ENCODE assay signal across 8 cellular contexts in genomic region chrX:130269391-130269790, GRCh38. TPM values are rescaled to one million over a fixed set of nuclear protein-coding genes. Genes with fewer than 3 reads are reported as not detected.
DNase-seq lines count a peak whose midpoint lies in the region; ATAC-seq, FAIRE-seq and TF ChIP-seq lines count a peak whose summit lies in the region.
"Not testable (repeated sequence)": the region's sequence is repeated elsewhere in the genome, so short reads cannot be mapped to it uniquely, and the experiment has no call there.

No MANE protein-coding gene starts in this region.

- not testable (repeated sequence) for H3K4me2 ChIP-seq in Loucy (ENCODE audit: low read depth, low read length, poor library complexity, severe bottlenecking); H1 (ENCODE audit: insufficient read depth in 1 of 2, low read depth in 2 of 2, low read length in 2 of 2); keratinocyte (ENCODE audit: control insufficient read depth, extremely low read depth, insufficient read depth, low read depth, low read length)
- H3K4me2 ChIP-seq in PC-9: peak overlapping the region; percentile 100; the same call in 1 of the 2 replicates

- H3K4me1 Mint-ChIP-seq in CD4-positive, alpha-beta T cell (ENCODE audit: low read depth): peaks cover 19% of the 10 kb centered on the region
- peaks cover 19% of the 10 kb centered on the region for H3K4me1 Mint-ChIP-seq in activated T-helper 1 cell treated with anti-CD3 and anti-CD28 coated beads, Interleukin-12 subunit alpha, Interleukin-12 subunit beta, Interleukin-2, Interleukin-4 antibody, amounts not matched to agents 30 ng/mL and 10 ng/mL and 1 ng/mL, durations not matched to agents 14 hours and 24 hours and 36 hours (ENCODE audit: low read depth)
- H3K4me1 Mint-ChIP-seq in natural killer cell: peaks cover 3 to 10% of the 10 kb centered on the region in 2 donors

- POLR2A ChIA-PET in CD4-positive, alpha-beta T cell (lab: Charles Lee): not testable (repeated sequence)
- POLR2A ChIA-PET in PC-9 (lab: Charles Lee; ENCODE audit: unreplicated experiment) (interaction anchor here (0.6 kb wide), 1 partner anchor 392 kb away, joined by 7 read pairs; no protein-coding TSS in a partner anchor), H1 (lab: Charles Lee; ENCODE audit: partially characterized antibody) (interaction anchor here (0.6 to 1.5 kb wide), 2 partner anchors 65 to 153 kb away, joined by 3 to 4 read pairs; no protein-coding TSS in a partner anchor)

- CTCF ChIA-PET in CD4-positive, alpha-beta T cell (lab: Charles Lee); PC-9 (lab: Charles Lee); H1 (lab: Charles Lee; ENCODE audit: partially characterized antibody): not testable (repeated sequence)

- not testable (repeated sequence) for H3K56ac ChIP-seq in H1 (replicated peaks; ENCODE audit: insufficient read length, low read depth, low read length)

- not testable (repeated sequence) for H3K4me3 ChIP-seq in Loucy (ENCODE audit: low read length, poor library complexity, severe bottlenecking); H1 (ENCODE audit: extremely low read depth in 1 of 4, insufficient read depth in 2 of 4, low read depth in 3 of 4, low read length in 4 of 4); keratinocyte (ENCODE audit: control insufficient read depth in 2 of 3, extremely low read depth in 1 of 3, insufficient read depth in 2 of 3, low read depth in 1 of 3, low read length in 3 of 3); testis
- peak overlapping the region; percentile 87; the same call in 1 of the 2 replicates for H3K4me3 ChIP-seq in PC-9

- H3K14ac ChIP-seq in H1 (ENCODE audit: insufficient read length): not testable (repeated sequence)

- H2BK120ac ChIP-seq in H1 (replicated peaks; ENCODE audit: low read depth, low read length): not testable (repeated sequence)

- peak; percentile 62 for FAIRE-seq in H1 (lab: Jason Lieb, UNC)
- FAIRE-seq in keratinocyte (lab: Jason Lieb, UNC): peak; percentile 55

- peaks cover 18% of the 10 kb centered on the region for H4K20me1 ChIP-seq in Loucy (ENCODE audit: insufficient read depth, low read length, poor library complexity, severe bottlenecking)
- H4K20me1 ChIP-seq in PC-9 (ENCODE audit: insufficient read depth); H1 (replicated peaks in 1 of 2; ENCODE audit: control insufficient read depth in 1 of 2, insufficient read depth in 2 of 2, low read length in 2 of 2); keratinocyte (ENCODE audit: control insufficient read depth, extremely low read depth, insufficient read depth, low read length): not testable (repeated sequence)

- TF ChIP-seq RAD21 in H1 (IDR thresholded peaks at IDR 0.05 in 1 of 2, conservative IDR thresholded peaks at IDR 0.05 in 1 of 2; ENCODE audit: low read depth in 2 of 2, low read length in 2 of 2): not testable (repeated sequence)

- not testable (repeated sequence) for TF ChIP-seq EP300 in H1 (IDR thresholded peaks at IDR 0.05; ENCODE audit: borderline replicate concordance in 1 of 2, low read depth in 2 of 2, low read length in 2 of 2)

- peaks cover 29% of the 10 kb centered on the region for H3K79me2 ChIP-seq in Loucy (ENCODE audit: insufficient read depth, low read length)
- peaks cover 35% of the 10 kb centered on the region for H3K79me2 ChIP-seq in PC-9 (ENCODE audit: low read depth)
- peaks cover 0 to 37% of the 10 kb centered on the region in 2 experiments; a peak in 3 of 4 replicates for H3K79me2 ChIP-seq in H1 (ENCODE audit: control insufficient read depth in 1 of 2, insufficient read depth in 2 of 2, low read length in 2 of 2)
- peaks cover 11% of the 10 kb centered on the region for H3K79me2 ChIP-seq in keratinocyte (ENCODE audit: control insufficient read depth, insufficient read depth, low read length)

- H3K4me1 ChIP-seq in Loucy (ENCODE audit: insufficient read depth, low read length, poor library complexity, severe bottlenecking) (peaks cover 21% of the 10 kb centered on the region), PC-9 (replicated peaks; ENCODE audit: insufficient read depth) (peaks cover 34% of the 10 kb centered on the region)
- H3K4me1 ChIP-seq in H1 (replicated peaks in 1 of 4; ENCODE audit: control insufficient read depth in 3 of 4, insufficient read depth in 4 of 4, low read length in 3 of 4); keratinocyte (ENCODE audit: control insufficient read depth, extremely low read depth, insufficient read depth, low read length); testis: not testable (repeated sequence)

- H3K27me3 ChIP-seq in CD4-positive, alpha-beta T cell (ENCODE audit: control insufficient read depth, insufficient read depth, low read length); Loucy (ENCODE audit: insufficient read depth, low read length, poor library complexity, severe bottlenecking); PC-9 (ENCODE audit: insufficient read depth, low read depth); H1 (replicated peaks in 1 of 4; ENCODE audit: control insufficient read depth in 3 of 4, extremely low read depth in 1 of 4, insufficient read depth in 3 of 4, low read length in 3 of 4); keratinocyte (ENCODE audit: control insufficient read depth, extremely low read depth, insufficient read depth, low read length); testis: not testable (repeated sequence)

- not testable (repeated sequence) for H3K36me3 ChIP-seq in Loucy (ENCODE audit: insufficient read depth, low read length); PC-9 (ENCODE audit: low read depth); H1 (ENCODE audit: control insufficient read depth in 2 of 4, insufficient read depth in 4 of 4, low read length in 3 of 4); keratinocyte (ENCODE audit: control insufficient read depth in 2 of 2, extremely low read depth in 1 of 2, insufficient read depth in 2 of 2, low read length in 2 of 2); testis (ENCODE audit: low read depth, missing control alignments)

- not testable (repeated sequence) for H2BK5ac ChIP-seq in H1 (ENCODE audit: low read depth, low read length)

- DNase-seq in CD4-positive, alpha-beta T cell; PC-9; activated T-helper 1 cell treated with anti-CD3 and anti-CD28 coated beads, Interleukin-12 subunit alpha, Interleukin-12 subunit beta, Interleukin-2, Interleukin-4 antibody, amounts not matched to agents 30 ng/mL and 10 ng/mL and 1 ng/mL, durations not matched to agents 14 hours and 24 hours and 36 hours (ENCODE audit: low spot score); H1 (ENCODE audit: low read depth in 1 of 2, low spot score in 2 of 2); keratinocyte (ENCODE audit: low read depth, low spot score); natural killer cell: not testable (repeated sequence)
- DNase-seq in testis: peak; percentile 18

- peak overlapping the region; percentile 84 for H3K27ac Mint-ChIP-seq in CD4-positive, alpha-beta T cell
- H3K27ac Mint-ChIP-seq in activated T-helper 1 cell treated with anti-CD3 and anti-CD28 coated beads, Interleukin-12 subunit alpha, Interleukin-12 subunit beta, Interleukin-2, Interleukin-4 antibody, amounts not matched to agents 30 ng/mL and 10 ng/mL and 1 ng/mL, durations not matched to agents 14 hours and 24 hours and 36 hours; natural killer cell: not testable (repeated sequence)

- WGBS in H1 (ENCODE audit: extremely low coverage in 1 of 2, insufficient coverage in 1 of 2, insufficient read length in 1 of 2, insufficient replicate concordance in 2 of 2, low coverage in 1 of 2, low lambda C conversion rate in 2 of 2, missing lambda C conversion rate in 1 of 2), 2 experiments: 96% methylated on average over 12 of the region's 12 CpGs; no CpG with 5 or more reads in 1 of the 2 experiments
- WGBS in testis, 2 donors: 67 to 70% methylated on average over 12 of the region's 12 CpGs

- intact Hi-C loops in CD4-positive, alpha-beta T cell (cut with DNase I, micrococcal nuclease): loop anchor here (2.0 to 5.0 kb wide), 3 partner anchors 69 to 135 kb away; partner anchors contain the start of genes RAB33A (in 1 of the 2) and SLC25A14 (in 1 of the 2)
- intact Hi-C loops in PC-9 (cut with micrococcal nuclease; ENCODE audit: unreplicated experiment): loop anchor here (5.0 kb wide), 1 partner anchor 133 kb away; the partner anchor contains the start of gene RBMX2
- intact Hi-C loops in activated T-helper 1 cell treated with anti-CD3 and anti-CD28 coated beads, Interleukin-12 subunit alpha, Interleukin-12 subunit beta, Interleukin-2, Interleukin-4 antibody, amounts not matched to agents 30 ng/mL and 10 ng/mL and 1 ng/mL, durations not matched to agents 14 hours and 24 hours and 36 hours (cut with micrococcal nuclease): loop anchor here (2.0 to 5.0 kb wide), 7 partner anchors 37 to 1548 kb away; partner anchors contain the start of genes BCORL1, RBMX2, SASH3 and UTP14A
- intact Hi-C loops in natural killer cell (cut with micrococcal nuclease); testis (cut with DNase I; ENCODE audit: low total_unique reads): not testable (repeated sequence)

- H3F3A ChIP-seq in Loucy (ENCODE audit: low read depth): not testable (repeated sequence)
- peaks cover 14% of the 10 kb centered on the region; the same call in 1 of the 2 replicates for H3F3A ChIP-seq in PC-9 (ENCODE audit: insufficient read depth, low read depth)

- not testable (repeated sequence) for H2BK15ac ChIP-seq in H1 (ENCODE audit: low read length)

- not testable (repeated sequence) for H3K79me1 ChIP-seq in H1 (ENCODE audit: low read depth, low read length)

- H3K4ac ChIP-seq in H1 (replicated peaks; ENCODE audit: insufficient read length, low read depth, low read length): not testable (repeated sequence)

- not testable (repeated sequence) for H3K9me2 ChIP-seq in Loucy (replicated peaks; ENCODE audit: low read depth, low read length); PC-9 (ENCODE audit: insufficient read depth)

- H3K27ac ChIP-seq in CD4-positive, alpha-beta T cell (ENCODE audit: low read depth, low read length); PC-9; H1 (ENCODE audit: low read depth, low read length); keratinocyte (ENCODE audit: control insufficient read depth, insufficient read depth, low read length); testis: not testable (repeated sequence)

- H3K9me3 Mint-ChIP-seq in CD4-positive, alpha-beta T cell; activated T-helper 1 cell treated with anti-CD3 and anti-CD28 coated beads, Interleukin-12 subunit alpha, Interleukin-12 subunit beta, Interleukin-2, Interleukin-4 antibody, amounts not matched to agents 30 ng/mL and 10 ng/mL and 1 ng/mL, durations not matched to agents 14 hours and 24 hours and 36 hours; natural killer cell: not testable (repeated sequence)

- not testable (repeated sequence) for H2BK12ac ChIP-seq in H1 (ENCODE audit: low read depth, low read length)

- not testable (repeated sequence) for BruUV-seq in PC-9 (replicated peaks; lab: Mats Ljungman, UMichigan)

- not testable (repeated sequence) for H3K9ac ChIP-seq in Loucy (ENCODE audit: low read depth, low read length, poor library complexity, severe bottlenecking); H1 (replicated peaks in 1 of 4; ENCODE audit: extremely low read depth in 1 of 4, low read depth in 3 of 4, low read length in 3 of 4); keratinocyte (ENCODE audit: control insufficient read depth, extremely low read depth, insufficient read depth, low read length)

- H4K5ac ChIP-seq in H1 (ENCODE audit: insufficient read length, low read depth, low read length): not testable (repeated sequence)

- not testable (repeated sequence) for H3K27me3 Mint-ChIP-seq in CD4-positive, alpha-beta T cell; activated T-helper 1 cell treated with anti-CD3 and anti-CD28 coated beads, Interleukin-12 subunit alpha, Interleukin-12 subunit beta, Interleukin-2, Interleukin-4 antibody, amounts not matched to agents 30 ng/mL and 10 ng/mL and 1 ng/mL, durations not matched to agents 14 hours and 24 hours and 36 hours (ENCODE audit: insufficient read depth); natural killer cell (ENCODE audit: low read depth in 2 of 2)

- H3K23me2 ChIP-seq in H1 (ENCODE audit: low read depth, low read length): not testable (repeated sequence)

- TF ChIP-seq POLR2A in H1 (IDR thresholded peaks at IDR 0.05; ENCODE audit: control extremely low read depth in 1 of 2, low read depth in 2 of 2, low read length in 2 of 2); testis (IDR thresholded peaks at IDR 0.05): not testable (repeated sequence)

- TF ChIP-seq CTCF in CD4-positive, alpha-beta T cell (IDR thresholded peaks at IDR 0.05); Loucy (conservative IDR thresholded peaks at IDR 0.05; ENCODE audit: low read length); PC-9 (conservative IDR thresholded peaks at IDR 0.05); H1 (IDR thresholded peaks at IDR 0.05; ENCODE audit: control extremely low read depth in 1 of 3, insufficient read depth in 1 of 3, low read depth in 1 of 3, low read length in 3 of 3); keratinocyte (optimal IDR thresholded peaks at IDR 0.05 in 1 of 3, IDR thresholded peaks at IDR 0.05 in 1 of 3, conservative IDR thresholded peaks at IDR 0.05 in 1 of 3; ENCODE audit: extremely low read depth in 1 of 3, insufficient read depth in 2 of 3, low read length in 3 of 3); natural killer cell (IDR thresholded peaks at IDR 0.05); testis (IDR thresholded peaks at IDR 0.05): not testable (repeated sequence)

- H3K9me1 ChIP-seq in keratinocyte (ENCODE audit: control insufficient read depth, extremely low read depth, insufficient read depth, low read length): not testable (repeated sequence)

- H4K91ac ChIP-seq in H1 (replicated peaks; ENCODE audit: insufficient read length, low read length): not testable (repeated sequence)

- H2AFZ ChIP-seq in Loucy (ENCODE audit: low read length): peak overlapping the region; percentile 55; the same call in 1 of the 2 replicates
- peak overlapping the region; percentile 85 for H2AFZ ChIP-seq in PC-9
- H2AFZ ChIP-seq in H1 (ENCODE audit: low read length); keratinocyte (ENCODE audit: control insufficient read depth, low read length): not testable (repeated sequence)

- H3K9me3 ChIP-seq in CD4-positive, alpha-beta T cell (ENCODE audit: control insufficient read depth, low read length); Loucy (ENCODE audit: insufficient read depth, low read depth, low read length); PC-9 (ENCODE audit: insufficient read depth, low read depth); H1 (ENCODE audit: insufficient read depth in 2 of 2, low read depth in 1 of 2, low read length in 1 of 2); keratinocyte (ENCODE audit: control insufficient read depth, low read depth, low read length); testis: not testable (repeated sequence)

- not testable (repeated sequence) for H2AK5ac ChIP-seq in H1 (ENCODE audit: low read depth, low read length)

- H3K4me3 Mint-ChIP-seq in CD4-positive, alpha-beta T cell: not testable (repeated sequence)
- peak overlapping the region; percentile 11 for H3K4me3 Mint-ChIP-seq in activated T-helper 1 cell treated with anti-CD3 and anti-CD28 coated beads, Interleukin-12 subunit alpha, Interleukin-12 subunit beta, Interleukin-2, Interleukin-4 antibody, amounts not matched to agents 30 ng/mL and 10 ng/mL and 1 ng/mL, durations not matched to agents 14 hours and 24 hours and 36 hours
- peak overlapping the region; percentile 88 for H3K4me3 Mint-ChIP-seq in natural killer cell

- not testable (repeated sequence) for H4K8ac ChIP-seq in H1 (ENCODE audit: extremely low read depth, insufficient read depth, low read length)

- H2BK20ac ChIP-seq in H1 (ENCODE audit: low read length): not testable (repeated sequence)

- not testable (repeated sequence) for H3K23ac ChIP-seq in H1 (ENCODE audit: insufficient read length)

- dilution Hi-C loops in keratinocyte (cut with MboI; ENCODE audit: extremely low pct_ligation_motif_present, low sequenced_read_pairs): not testable (repeated sequence)

- H3K36me3 Mint-ChIP-seq in CD4-positive, alpha-beta T cell (ENCODE audit: low read depth); activated T-helper 1 cell treated with anti-CD3 and anti-CD28 coated beads, Interleukin-12 subunit alpha, Interleukin-12 subunit beta, Interleukin-2, Interleukin-4 antibody, amounts not matched to agents 30 ng/mL and 10 ng/mL and 1 ng/mL, durations not matched to agents 14 hours and 24 hours and 36 hours (ENCODE audit: low read depth); natural killer cell: not testable (repeated sequence)

- not testable (repeated sequence) for H3K18ac ChIP-seq in H1 (ENCODE audit: extremely low read depth, low read length)

- ATAC-seq in CD4-positive, alpha-beta T cell (ENCODE audit: poor library complexity); natural killer cell: not testable (repeated sequence)

RNA-seq across cellular contexts. Expression of gene ZNF280C, which starts 0.7 kb away (rescaled TPM):
- 1 to 10 TPM; 3.7 to 4.2 TPM for total RNA-seq in CD4-positive, alpha-beta T cell
- total RNA-seq in PC-9 (2021) (5.8 and 7.8 TPM in 2 replicates), natural killer cell (1 to 10 TPM; 5.5 to 6.0 (median 5.8) TPM), testis (10 to 100 TPM; 24.5 to 34.4 TPM)
- 7.4 and 7.6 TPM in 2 replicates for total RNA-seq in activated T-helper 1 cell treated with anti-CD3 and anti-CD28 coated beads, Interleukin-12 subunit alpha, Interleukin-12 subunit beta, Interleukin-2, Interleukin-4 antibody, amounts not matched to agents 30 ng/mL and 10 ng/mL and 1 ng/mL, durations not matched to agents 14 hours and 24 hours and 36 hours
- total RNA-seq in H1 (2021; fragmentation: NEBNext Ultra II Directional; extraction: Animal tissue kit (Norgen Biotek cat#: 25700)): 13.4 and 14.4 TPM in 2 replicates
- polyA plus RNA-seq in H1 (2011; rRNA removed) (5.6 and 8.4 TPM in 2 replicates), keratinocyte (3.2 to 4.7 TPM (median 3.9 TPM) in 3 replicates), testis (ENCODE audit: insufficient read depth, low read depth, low replicate concordance) (12.5 TPM)
- polyA plus RNA-seq in H1 (2011; cell fraction: cytosol; rRNA removed): 9.7 TPM
- polyA plus RNA-seq in H1 (2011; cell fraction: nucleus; rRNA removed): 6.1 TPM
- 4.0 to 7.6 TPM (median 5.5 TPM) in 4 replicates for polyA plus RNA-seq in H1 (2012, experiment 1 of 2)
- polyA plus RNA-seq in H1 (2012, experiment 2 of 2): 0.64 TPM
- polyA plus RNA-seq in H1 (2013, experiment 1 of 2): 7.3 TPM
- 7.1 TPM for polyA plus RNA-seq in H1 (2013, experiment 2 of 2)
- 14.5 and 21.4 TPM in 2 replicates for polyA minus RNA-seq in H1 (2011; rRNA and poly(A)+ RNA removed)
- 10.2 TPM for polyA minus RNA-seq in H1 (2011; cell fraction: cytosol; rRNA and poly(A)+ RNA removed)
- 12.2 TPM for polyA minus RNA-seq in H1 (2011; cell fraction: nucleus; rRNA and poly(A)+ RNA removed)
- 1.0 TPM for polyA plus RNA-seq in keratinocyte (2011; ENCODE audit: low read depth)
- 1.5 and 2.9 TPM in 2 replicates for polyA plus RNA-seq in keratinocyte (2011; cell fraction: cytosol; rRNA removed)
- 4.7 and 5.7 TPM in 2 replicates for polyA plus RNA-seq in keratinocyte (2011; cell fraction: nucleus; rRNA removed)
- 0.95 and 1.7 TPM in 2 replicates for polyA plus RNA-seq in keratinocyte (2012; ENCODE audit: low replicate concordance)
- 3.3 to 6.3 TPM (median 4.0 TPM) in 3 replicates for polyA minus RNA-seq in keratinocyte
- 4.2 TPM for polyA minus RNA-seq in keratinocyte (2011; cell fraction: cytosol; rRNA and poly(A)+ RNA removed)
- polyA minus RNA-seq in keratinocyte (2011; cell fraction: nucleus; rRNA and poly(A)+ RNA removed): 3.1 and 6.1 TPM in 2 replicates
